In genomic region chr10:128566376-128566968, GRCh38 we compare ENCODE assay signal across 22 cellular contexts.
"Had no signal": no experiment of that assay in that cellular context is flagged by ENCODE, and none has a peak within 500 bp of the region (broad histone marks: within the 10 kb centered on the region; RNA-seq: fewer than 3 reads in every experiment).

No MANE protein-coding gene starts in this region.

- H3K4me3 Mint-ChIP-seq: IgD-negative memory B cell had no signal

- ATAC-seq: K562, Panc1, PC-3 had no signal

- H3K4me1 Mint-ChIP-seq: IgD-negative memory B cell had no signal

- H3K4me3 ChIP-seq: K562 had no signal

- DNase-seq: Kasumi-1; MM.1S; NCI-H1092 treated with DMSO at 0.1 percent for 48 hours; NCI-H1436; NCI-H1694 treated with DMSO at 0.1 percent for 48 hours; NCI-H1930; NCI-H2081; NCI-H2107; NCI-H2227 treated with DMSO at 0.1 percent for 48 hours; NCI-H526 treated with DMSO at 0.1 percent for 48 hours; NCI-H748 treated with DMSO at 0.1 percent for 48 hours; NK-92 treated with Interleukin-12 subunit alpha and Interleukin-12 subunit beta, amount 100 ng/mL, for 24 hours; PC-3; SHP77; SK-N-SH; SW 1271 had no signal

- H3K27ac ChIP-seq: HL-60, KMS-11, RWPE1 had no signal

- H3K9ac ChIP-seq: KMS-11, SK-N-SH had no signal

- H3K27ac Mint-ChIP-seq: IgD-negative memory B cell had no signal

- H3K4me2 ChIP-seq: KMS-11, SK-N-SH had no signal
